In the genomic region with DNA sequence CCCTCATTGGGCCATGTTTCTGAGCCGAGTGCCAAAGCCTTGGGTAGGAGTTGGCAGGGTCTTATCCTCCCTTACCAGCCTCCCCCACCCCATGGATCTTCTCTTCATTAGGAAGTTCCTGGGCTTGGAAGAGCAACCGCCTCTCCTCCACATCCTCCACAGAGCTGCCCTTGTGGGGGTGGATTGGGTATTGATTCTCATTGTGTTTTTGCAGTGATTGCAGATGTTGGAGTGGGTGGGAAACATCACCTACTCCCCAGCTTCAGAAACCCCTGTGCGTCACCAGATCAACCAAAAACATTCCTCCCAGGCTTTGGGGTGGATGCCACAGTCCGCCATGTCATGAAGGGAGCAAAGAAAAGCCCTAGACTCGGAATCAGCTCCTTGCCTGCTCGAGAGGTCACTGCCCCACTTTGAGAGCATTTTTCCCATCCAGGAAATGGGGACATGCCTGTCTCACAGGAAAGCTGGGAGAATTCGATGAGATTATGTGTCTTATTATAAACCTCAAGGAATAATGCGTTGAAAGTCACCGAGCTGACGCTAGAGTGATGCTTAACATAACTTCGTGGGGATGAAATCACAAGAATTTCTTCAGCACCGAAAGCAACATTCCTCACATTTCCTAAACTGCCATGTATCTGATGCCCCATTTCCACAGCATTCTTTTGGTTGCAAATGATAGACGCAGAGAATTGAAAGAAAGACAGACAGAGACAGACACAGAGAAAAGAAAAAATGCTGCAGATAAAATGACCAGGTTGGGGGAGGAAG, we compare ENCODE assay signal across 30 cellular contexts. TPM values are rescaled to one million over a fixed set of nuclear protein-coding genes. Genes with fewer than 3 reads are reported as not detected.
DNase-seq lines count a peak whose midpoint lies in the region; FAIRE-seq and TF ChIP-seq lines count a peak whose summit lies in the region.
"Had no signal": no experiment of that assay in that cellular context is flagged by ENCODE, and none has a peak within 500 bp of the region (broad histone marks: within the 10 kb centered on the region; RNA-seq: fewer than 3 reads in every experiment).

No MANE protein-coding gene starts in this region.

- in situ Hi-C loops in mammary epithelial cell (cut with MboI; ENCODE audit: low sequenced_read_pairs in 2 of 2): no loop called here

- intact Hi-C loops in mammary epithelial cell (cut with micrococcal nuclease): no loop called here

- peaks cover 18% of the 10 kb centered on the region for H3K79me1 ChIP-seq in trophoblast cell (ENCODE audit: low read length)

- H2BK5ac ChIP-seq in trophoblast cell (ENCODE audit: low read depth, low read length, poor library complexity): peak overlapping the region; percentile 34

- DNase-seq in EH (ENCODE audit: low read depth): peak; percentile 76
- no peak for DNase-seq in SK-N-MC (ENCODE audit: low read depth, low spot score)
- DNase-seq in hepatic stellate cell (ENCODE audit: low spot score): peak; percentile 23
- DNase-seq in trophoblast cell: peak; percentile 59 to 93
- no peak for DNase-seq in RCC 7860 (ENCODE audit: low spot score)
- DNase-seq in SKM-1 (lab: John Stamatoyannopoulos, UW; ENCODE audit: unreplicated experiment): no peak
- no peak for DNase-seq in mammary epithelial cell
- DNase-seq: activated CD4-positive, alpha-beta T cell treated with anti-CD3 and anti-CD28 coated beads, Interleukin-2, amount 50 U/mL, for 48 hours; activated CD4-positive, CD25-positive, alpha-beta regulatory T cell treated with anti-CD3 and anti-CD28 coated beads, Interleukin-2, amount 50 U/mL, for 72 hours; activated naive CD4-positive, alpha-beta T cell; activated T-cell treated with anti-CD3 and anti-CD28 coated beads, Interleukin-2, amount 50 U/mL, for 48 hours; amniotic stem cell; C1 segment of cervical spinal cord; DMS79 treated with DMSO at 0.1 percent for 48 hours; effector CD4-positive, alpha-beta T cell; GOT3; kidney; MM.1S; natural killer cell; NCI-H2227 treated with DMSO at 0.1 percent for 48 hours; NCI-H526; NK-92 treated with Interleukin-12 subunit alpha and Interleukin-12 subunit beta, amount 100 ng/mL, for 24 hours; PC-9; stimulated activated CD4-positive, alpha-beta T cell treated with anti-CD3 and anti-CD28 coated beads, Interleukin-4, amount 100 ng/mL, for 24 hours; T-helper 17 cell had no signal

- no peak overlapping the region for H2AK5ac ChIP-seq in trophoblast cell (ENCODE audit: low read length)

- no peaks in the 10 kb centered on the region for H3K27me3 ChIP-seq in trophoblast cell (ENCODE audit: insufficient read depth, low read length)
- no peaks in the 10 kb centered on the region for H3K27me3 ChIP-seq in mammary epithelial cell (ENCODE audit: insufficient read depth, low read length)
- H3K27me3 ChIP-seq: breast epithelium had no signal

- no peak overlapping the region for H3K23ac ChIP-seq in trophoblast cell (ENCODE audit: low read length)

- H4K20me1 ChIP-seq in mammary epithelial cell (ENCODE audit: insufficient read depth, low read length): no peaks in the 10 kb centered on the region

- no peak overlapping the region for H4K8ac ChIP-seq in trophoblast cell (ENCODE audit: low read depth, low read length)

- H3K36me3 ChIP-seq in SK-N-MC (ENCODE audit: insufficient read depth, low read length): no peaks in the 10 kb centered on the region
- no peaks in the 10 kb centered on the region for H3K36me3 ChIP-seq in trophoblast cell (ENCODE audit: control insufficient read depth in 1 of 2, insufficient read depth in 2 of 2, low read length in 2 of 2)
- H3K36me3 ChIP-seq in mammary epithelial cell (ENCODE audit: insufficient read depth, low read length): no peaks in the 10 kb centered on the region
- H3K36me3 ChIP-seq: breast epithelium, tibial nerve had no signal

- dilution Hi-C loops in mammary epithelial cell (cut with HindIII; ENCODE audit: low sequenced_read_pairs): no loop called here

- H2BK120ac ChIP-seq in trophoblast cell (ENCODE audit: insufficient read depth, low read length, poor library complexity): peak overlapping the region; percentile 52

- no peak overlapping the region for H3K4ac ChIP-seq in trophoblast cell (ENCODE audit: low read depth, low read length)

- no peak overlapping the region for H2AFZ ChIP-seq in trophoblast cell (ENCODE audit: insufficient read depth, low read length, poor library complexity)
- no peak overlapping the region for H2AFZ ChIP-seq in mammary epithelial cell (ENCODE audit: low read depth, low read length)
- H2AFZ ChIP-seq: PC-9 had no signal

- no peak overlapping the region for H3K4me2 ChIP-seq in trophoblast cell (ENCODE audit: low read length)
- no peak overlapping the region for H3K4me2 ChIP-seq in mammary epithelial cell (ENCODE audit: insufficient read depth, low read depth, low read length)
- H3K4me2 ChIP-seq: KMS-11, PC-9 had no signal

- H2BK12ac ChIP-seq in trophoblast cell (ENCODE audit: low read length): peak overlapping the region; percentile 85

- no peak for FAIRE-seq in RCC 7860 (lab: Jason Lieb, UNC)
- FAIRE-seq: colon, kidney had no signal

- no TSS peak for BruUV-seq in mammary epithelial cell (replicated peaks; lab: Mats Ljungman, UMichigan)

- H3K79me2 ChIP-seq in trophoblast cell (ENCODE audit: control insufficient read depth, insufficient read depth, low read length, poor library complexity) (peaks cover 4% of the 10 kb centered on the region), mammary epithelial cell (ENCODE audit: insufficient read depth, low read length) (no peaks in the 10 kb centered on the region)

- H3K4me3 ChIP-seq in SK-N-MC: no peak overlapping the region
- H3K4me3 ChIP-seq in trophoblast cell (ENCODE audit: low read depth, low read length): no peak overlapping the region
- no peak overlapping the region for H3K4me3 ChIP-seq in mammary epithelial cell (replicated peaks in 1 of 3; ENCODE audit: insufficient read depth in 1 of 3, low read depth in 2 of 3, low read length in 3 of 3)
- H3K4me3 ChIP-seq: breast epithelium, PC-9, tibial nerve had no signal

- no peak overlapping the region for H3K14ac ChIP-seq in trophoblast cell (ENCODE audit: low read length)

- H3K9me3 ChIP-seq in SK-N-MC (ENCODE audit: low read depth, low read length) (no peaks in the 10 kb centered on the region), trophoblast cell (ENCODE audit: insufficient read depth, low read depth, low read length) (no peaks in the 10 kb centered on the region), mammary epithelial cell (replicated peaks; ENCODE audit: insufficient read depth, low read length) (no peaks in the 10 kb centered on the region)
- H3K9me3 ChIP-seq: breast epithelium, tibial nerve had no signal

- TF ChIP-seq CTCF in mammary epithelial cell (conservative IDR thresholded peaks at IDR 0.05 in 1 of 2, IDR thresholded peaks at IDR 0.05 in 1 of 2; ENCODE audit: extremely low read depth in 1 of 2, insufficient read depth in 1 of 2, low read depth in 1 of 2, low read length in 2 of 2): no peak

- 0 out of 2 replicates have a peak overlapping the region, but pooled peaks have one; percentile 26 for H3K27ac ChIP-seq in SK-N-MC
- H3K27ac ChIP-seq in trophoblast cell (ENCODE audit: low read depth, low read length): peak overlapping the region; percentile 86
- H3K27ac ChIP-seq in mammary epithelial cell (ENCODE audit: insufficient read depth, low read depth, low read length): no peak overlapping the region
- H3K27ac ChIP-seq: breast epithelium, HL-60, KMS-11, PC-9, tibial nerve had no signal

- CTCF ChIA-PET in mammary epithelial cell (lab: Charles Lee; ENCODE audit: low non-redundant PET): no interaction called here

- no peak overlapping the region for H4K12ac ChIP-seq in trophoblast cell (ENCODE audit: low read depth, low read length)

- H3K9ac ChIP-seq in SK-N-MC (ENCODE audit: insufficient read length) (no peak overlapping the region), trophoblast cell (ENCODE audit: low read length) (no peak overlapping the region), mammary epithelial cell (ENCODE audit: insufficient read depth, low read length) (no peak overlapping the region)
- H3K9ac ChIP-seq: KMS-11 had no signal

- peak overlapping the region; percentile 8 for H3K18ac ChIP-seq in trophoblast cell (ENCODE audit: low read length)

- peaks cover 28 to 30% of the 10 kb centered on the region in 2 experiments for H3K4me1 ChIP-seq in trophoblast cell (ENCODE audit: control insufficient read depth in 1 of 2, insufficient read depth in 2 of 2, low read length in 2 of 2)
- no peaks in the 10 kb centered on the region for H3K4me1 ChIP-seq in mammary epithelial cell (ENCODE audit: insufficient read depth, low read length)
- H3K4me1 ChIP-seq: breast epithelium, tibial nerve had no signal

- H4K91ac ChIP-seq in trophoblast cell (ENCODE audit: low read depth, low read length): peak overlapping the region; percentile 22

- no CpG with 5 or more reads among the region's 13 CpGs for WGBS in trophoblast cell (ENCODE audit: extremely low coverage, insufficient coverage, insufficient read length)
- 69% methylated on average over 13 of the region's 13 CpGs for WGBS in mammary epithelial cell (ENCODE audit: low coverage, missing lambda C conversion rate)

RNA-seq across cellular contexts. Expression of gene ZBTB40, which starts 44.7 kb away (rescaled TPM):
- polyA plus RNA-seq in trophoblast cell (2013): 11.0 and 11.3 TPM in 2 replicates
- total RNA-seq in mammary epithelial cell: 10 to 100 TPM; 10.8 to 13.6 TPM
- 3.2 TPM for polyA plus RNA-seq in mammary epithelial cell
- 15.5 TPM for polyA minus RNA-seq in mammary epithelial cell

Comparison
In these comparisons a context has a peak if more than half of its experiments do, and no peak if none do; other contexts are left out.
1. DNase-seq: peak in EH (single experiment), hepatic stellate cell (single experiment) and trophoblast cell (2 of 2); none in SK-N-MC (single experiment), RCC 7860 (single experiment), SKM-1 (single experiment) and mammary epithelial cell (single experiment).